ENCODE assay signal across 20 cellular contexts in genomic region chr19:6724631-6725185, GRCh38. TPM values are rescaled to one million over a fixed set of nuclear protein-coding genes. Genes with fewer than 3 reads are reported as not detected.
DNase-seq lines count a peak whose midpoint lies in the region; ATAC-seq, FAIRE-seq and TF ChIP-seq lines count a peak whose summit lies in the region.
"Had no signal": no experiment of that assay in that cellular context is flagged by ENCODE, and none has a peak within 500 bp of the region (broad histone marks: within the 10 kb centered on the region; RNA-seq: fewer than 3 reads in every experiment).

No MANE protein-coding gene starts in this region.

- TF ChIP-seq RAD21 in A549 (conservative IDR thresholded peaks at IDR 0.05 in 1 of 2, IDR thresholded peaks at IDR 0.05 in 1 of 2) (no peak), K562 (CRISPR knock-in tag; conservative IDR thresholded peaks at IDR 0.05 in 1 of 2, IDR thresholded peaks at IDR 0.05 in 1 of 2) (no peak)

- H3K79me2 ChIP-seq in K562 (ENCODE audit: control insufficient read depth, insufficient read depth, low read length), result no peaks in the 10 kb centered on the region

- ATAC-seq in A549, result no peak
- ATAC-seq in K562, result no peak
- ATAC-seq in omental fat pad (ENCODE audit: low FRiP score), result peak; percentile 30
- ATAC-seq in GM21528 (IDR thresholded peaks at IDR 0.05; ENCODE audit: low FRiP score, unreplicated experiment), result no peak
- ATAC-seq: CD8-positive, alpha-beta T cell had no signal

- H2AFZ ChIP-seq in K562 (ENCODE audit: low read depth, low read length), result 0 out of 2 replicates have a peak overlapping the region, but pooled peaks have one; percentile 3

- POLR2A ChIA-PET in A549 (lab: Yijun Ruan, JAX), result no interaction called here
- POLR2A ChIA-PET in K562 (lab: Yijun Ruan, JAX), result interaction anchor here (0.6 to 1.8 kb wide), 2 partner anchors 13 to 485 kb away, joined by 4 to 5 read pairs; partner anchors contain the start of gene GPR108
- POLR2A ChIA-PET in HEK293T (lab: Yijun Ruan, JAX), result interaction anchor here (0.9 kb wide), 1 partner anchor 16 kb away, joined by 3 read pairs; no protein-coding TSS in a partner anchor

- BruUV-seq in K562 (replicated peaks; lab: Mats Ljungman, UMichigan), result no TSS peak

- H3K27ac ChIP-seq in A549 (peak overlapping the region; percentile 52 to 83; a peak in 5 of 6 replicates), K562 (ENCODE audit: extremely low read depth, low read depth, low read length) (no peak overlapping the region)

- H3K9me3 ChIP-seq in A549 (no peaks in the 10 kb centered on the region), K562 (replicated peaks; ENCODE audit: control insufficient read depth, insufficient read depth, low read depth, low read length) (no peaks in the 10 kb centered on the region)
- H3K9me3 ChIP-seq: tibial nerve had no signal

- peak overlapping the region in 1 of 2 experiments; percentile 1; a peak in 1 of 4 replicates for H3K9ac ChIP-seq in K562 (ENCODE audit: insufficient read depth in 1 of 2, low read depth in 2 of 2, low read length in 2 of 2)

- TF ChIP-seq POLR2A in A549 (IDR thresholded peaks at IDR 0.05; ENCODE audit: low read length), result no peak
- TF ChIP-seq POLR2A in K562 (conservative IDR thresholded peaks at IDR 0.05), result no peak

- no peak for TF ChIP-seq CTCF in A549 (IDR thresholded peaks at IDR 0.05)
- no peak for TF ChIP-seq CTCF in K562 (IDR thresholded peaks at IDR 0.05 in 2 of 3, conservative IDR thresholded peaks at IDR 0.05 in 1 of 3; ENCODE audit: insufficient read depth in 2 of 3, low read depth in 1 of 3, low read length in 3 of 3)
- TF ChIP-seq CTCF in omental fat pad (IDR thresholded peaks at IDR 0.05), result no peak

- no peaks in the 10 kb centered on the region for H3K36me3 ChIP-seq in K562 (ENCODE audit: control insufficient read depth, insufficient read depth, low read length)
- H3K36me3 ChIP-seq: tibial nerve had no signal

- no peaks in the 10 kb centered on the region for H4K20me1 ChIP-seq in K562 (replicated peaks; ENCODE audit: control insufficient read depth, insufficient read depth, low read length)

- H3K4me1 ChIP-seq in A549 (peaks cover 60% of the 10 kb centered on the region), K562 (replicated peaks in 1 of 2; ENCODE audit: control insufficient read depth in 2 of 2, insufficient read depth in 2 of 2, low read length in 2 of 2) (peaks cover 25 to 27% of the 10 kb centered on the region in 2 experiments)

- CTCF ChIA-PET in A549 (lab: Yijun Ruan, JAX), result interaction anchor here (1.3 to 1.6 kb wide), 2 partner anchors 91 to 138 kb away, joined by 4 to 5 read pairs; no protein-coding TSS in a partner anchor
- CTCF ChIA-PET in K562 (lab: Yijun Ruan, JAX; ENCODE audit: low intra/inter-chr PET ratio), result no interaction called here
- CTCF ChIA-PET in HEK293T (lab: Yijun Ruan, JAX), result no interaction called here

- H3K4me3 ChIP-seq in A549 (no peak overlapping the region), K562 (no peak overlapping the region)
- H3K4me3 ChIP-seq: tibial nerve had no signal

- in situ Hi-C loops in K562 (cut with MboI), result no loop called here

- H3K4me2 ChIP-seq in A549 (peak overlapping the region; percentile 14; the same call in 1 of the 3 replicates), K562 (ENCODE audit: insufficient read depth, low read length) (no peak overlapping the region)

- H3K9me1 ChIP-seq in K562 (ENCODE audit: control insufficient read depth, insufficient read depth, low read length), result no peaks in the 10 kb centered on the region

- TF ChIP-seq EP300 in A549 (IDR thresholded peaks at IDR 0.05), result no peak
- TF ChIP-seq EP300 in K562 (IDR thresholded peaks at IDR 0.05; ENCODE audit: low read length), result no peak

- H3K27me3 ChIP-seq in K562 (ENCODE audit: control insufficient read depth in 2 of 2, insufficient read depth in 2 of 2, low read length in 2 of 2), result no peaks in the 10 kb centered on the region
- H3K27me3 ChIP-seq: tibial nerve had no signal

- FAIRE-seq in A549 (lab: Jason Lieb, UNC) (no peak), K562 (lab: Jason Lieb, UNC) (no peak)
- FAIRE-seq: keratinocyte had no signal

- 80% methylated on average over 11 of the region's 11 CpGs for WGBS in A549 (ENCODE audit: missing lambda C conversion rate)
- 55% methylated on average over 9 of the region's 11 CpGs for WGBS in K562 (ENCODE audit: insufficient coverage, low coverage, missing lambda C conversion rate)

- DNase-seq in A549 (ENCODE audit: low read depth in 1 of 2, low spot score in 1 of 2) (no peak), K562 (ENCODE audit: extremely low read depth in 1 of 4, low spot score in 3 of 4) (no peak), omental fat pad (ENCODE audit: low spot score) (no peak), ecto neural progenitor cell (ENCODE audit: low spot score) (no peak), HEK293T (ENCODE audit: extremely low spot score) (no peak)
- DNase-seq: activated CD4-positive, alpha-beta T cell treated with anti-CD3 and anti-CD28 coated beads, Interleukin-2, amount 10 ng/mL, durations not matched to agents 24 days and 14 days; activated CD8-positive, alpha-beta memory T cell treated with anti-CD3 and anti-CD28 coated beads, Interleukin-2, amount 50 U/mL, for 4 hours; activated gamma-delta T cell treated with Interleukin-2 at 50 U/mL for 16 hours; amniotic stem cell; CD8-positive, alpha-beta T cell; DMS53; hippocampal formation; NCI-H1092; NCI-H2081; NCI-H524; stimulated activated naive CD4-positive, alpha-beta T cell had no signal

- intact Hi-C loops in K562 (cut with micrococcal nuclease), result no loop called here

RNA-seq across cellular contexts. Expression of gene C3, which starts 4.3 kb away (rescaled TPM):
- polyA plus RNA-seq in A549 (2011; rRNA removed) (45.4 and 93.9 TPM in 2 replicates), A549 (2017; fragmentation: RNase III; extraction: RNeasy Plus Mini Kit Qiagen cat#74134 plus additional on column Dnase treatment) (70.9 to 87.8 TPM (median 81.1 TPM) in 3 replicates), K562 (2011; rRNA removed) (9.1 and 40.9 TPM in 2 replicates), K562 (2014; fragmentation: Illumina TruSeq; extraction: Trizol) (2.4 and 4.3 TPM in 2 replicates), K562 (2014; fragmentation: Nextera tagmentation; extraction: Ambion mirVana) (1 to 10 TPM; 1.2 to 2.2 TPM), K562 (2014; rRNA removed) (2.5 and 5.4 TPM in 2 replicates)
- 12.9 and 13.5 TPM in 2 replicates for polyA plus RNA-seq in A549 (2012; cell fraction: cytosol; rRNA removed)
- polyA plus RNA-seq in A549 (2012; cell fraction: nucleus; rRNA removed), result 38.8 and 39.7 TPM in 2 replicates
- polyA minus RNA-seq in A549 (2011; rRNA and poly(A)+ RNA removed), result 132 and 172 TPM in 2 replicates
- 19.5 and 33.3 TPM in 2 replicates for total RNA-seq in K562 (2011; cell fraction: chromatin; rRNA removed; ENCODE audit: low replicate concordance)
- total RNA-seq in K562 (2011; cell fraction: nucleolus; rRNA removed), result 14.5 and 17.5 TPM in 2 replicates
- 15.2 and 15.6 TPM in 2 replicates for total RNA-seq in K562 (2011; cell fraction: nucleoplasm; rRNA removed)
- total RNA-seq in K562 (2014; rRNA removed) (0.59 and 2.0 TPM in 2 replicates), K562 (2014; rRNA removed; fragmentation: Illumina TruSeq; extraction: Trizol) (1.1 and 1.5 TPM in 2 replicates), K562 (2015; rRNA removed; fragmentation: Illumina TruSeq; extraction: Trizol) (2.1 and 2.2 TPM in 2 replicates), K562 (2021) (8.0 and 10.6 TPM in 2 replicates), omental fat pad (1,000 to 10,000 TPM; 1,035 to 6,271 (median 2,305) TPM)
- 9.2 and 36.7 TPM in 2 replicates for polyA plus RNA-seq in K562 (2011; cell fraction: cytosol; rRNA removed)
- 23.7 and 50.5 TPM in 2 replicates for polyA plus RNA-seq in K562 (2011; cell fraction: nucleus; rRNA removed)
- polyA plus RNA-seq in K562 (2012), result 7.4 and 20.1 TPM in 2 replicates
- 6.5 and 24.5 TPM in 2 replicates for polyA minus RNA-seq in K562 (2011; rRNA and poly(A)+ RNA removed)
- 23.9 and 64.6 TPM in 2 replicates for polyA minus RNA-seq in K562 (2011; cell fraction: cytosol; rRNA and poly(A)+ RNA removed)
- 16.2 and 39.1 TPM in 2 replicates for polyA minus RNA-seq in K562 (2011; cell fraction: nucleus; rRNA and poly(A)+ RNA removed)
- total RNA-seq: CD8-positive, alpha-beta T cell had no signal
- polyA plus RNA-seq: neural cell had no signal

RNA-seq across cellular contexts. Expression of gene GPR108, which starts 12.7 kb away (rescaled TPM):
- 50.2 and 69.4 TPM in 2 replicates for polyA plus RNA-seq in A549 (2011; rRNA removed)
- polyA plus RNA-seq in A549 (2012; cell fraction: cytosol; rRNA removed), result 41.9 and 44.2 TPM in 2 replicates
- 87.5 and 87.8 TPM in 2 replicates for polyA plus RNA-seq in A549 (2012; cell fraction: nucleus; rRNA removed)
- polyA plus RNA-seq in A549 (2017; fragmentation: RNase III; extraction: RNeasy Plus Mini Kit Qiagen cat#74134 plus additional on column Dnase treatment), result 35.4 to 42.1 TPM (median 36.4 TPM) in 3 replicates
- polyA minus RNA-seq in A549 (2011; rRNA and poly(A)+ RNA removed), result 66.1 and 88.8 TPM in 2 replicates
- 45.9 and 112 TPM in 2 replicates for total RNA-seq in K562 (2011; cell fraction: chromatin; rRNA removed; ENCODE audit: low replicate concordance)
- total RNA-seq in K562 (2011; cell fraction: nucleolus; rRNA removed), result 96.6 and 107 TPM in 2 replicates
- 72.1 and 74.9 TPM in 2 replicates for total RNA-seq in K562 (2011; cell fraction: nucleoplasm; rRNA removed)
- total RNA-seq in K562 (2014; rRNA removed), result 23.8 and 33.5 TPM in 2 replicates
- 12.3 and 16.4 TPM in 2 replicates for total RNA-seq in K562 (2014; rRNA removed; fragmentation: Illumina TruSeq; extraction: Trizol)
- total RNA-seq in K562 (2015; rRNA removed; fragmentation: Illumina TruSeq; extraction: Trizol), result 21.9 and 24.4 TPM in 2 replicates
- total RNA-seq in K562 (2021), result 31.1 and 33.1 TPM in 2 replicates
- 29.8 and 46.5 TPM in 2 replicates for polyA plus RNA-seq in K562 (2011; rRNA removed)
- 43.8 and 51.1 TPM in 2 replicates for polyA plus RNA-seq in K562 (2011; cell fraction: cytosol; rRNA removed)
- 180 and 195 TPM in 2 replicates for polyA plus RNA-seq in K562 (2011; cell fraction: nucleus; rRNA removed)
- 29.9 and 65.7 TPM in 2 replicates for polyA plus RNA-seq in K562 (2012)
- 32.3 and 33.2 TPM in 2 replicates for polyA plus RNA-seq in K562 (2014; fragmentation: Illumina TruSeq; extraction: Trizol)
- polyA plus RNA-seq in K562 (2014; fragmentation: Nextera tagmentation; extraction: Ambion mirVana), result 1 to 10 TPM; 2.4 to 6.1 TPM
- polyA plus RNA-seq in K562 (2014; rRNA removed), result 32.9 and 36.4 TPM in 2 replicates
- polyA minus RNA-seq in K562 (2011; rRNA and poly(A)+ RNA removed), result 22.3 and 35.9 TPM in 2 replicates
- polyA minus RNA-seq in K562 (2011; cell fraction: cytosol; rRNA and poly(A)+ RNA removed), result 21.0 and 22.6 TPM in 2 replicates
- 18.7 and 34.9 TPM in 2 replicates for polyA minus RNA-seq in K562 (2011; cell fraction: nucleus; rRNA and poly(A)+ RNA removed)
- 10 to 100 TPM; 34.5 to 68.4 (median 62.0) TPM for total RNA-seq in omental fat pad

RNA-seq across cellular contexts. Expression of gene TRIP10, which starts 14.8 kb away (rescaled TPM):
- polyA plus RNA-seq in A549 (2011; rRNA removed), result 30.7 and 39.2 TPM in 2 replicates
- 50.2 and 50.3 TPM in 2 replicates for polyA plus RNA-seq in A549 (2012; cell fraction: cytosol; rRNA removed)
- polyA plus RNA-seq in A549 (2012; cell fraction: nucleus; rRNA removed), result 84.6 and 89.9 TPM in 2 replicates
- polyA plus RNA-seq in A549 (2017; fragmentation: RNase III; extraction: RNeasy Plus Mini Kit Qiagen cat#74134 plus additional on column Dnase treatment), result 52.8 to 61.0 TPM (median 60.9 TPM) in 3 replicates
- 22.6 and 24.5 TPM in 2 replicates for polyA minus RNA-seq in A549 (2011; rRNA and poly(A)+ RNA removed)
- 67.3 and 119 TPM in 2 replicates for total RNA-seq in K562 (2011; cell fraction: chromatin; rRNA removed; ENCODE audit: low replicate concordance)
- 65.3 and 66.5 TPM in 2 replicates for total RNA-seq in K562 (2011; cell fraction: nucleolus; rRNA removed)
- total RNA-seq in K562 (2011; cell fraction: nucleoplasm; rRNA removed), result 53.5 and 66.7 TPM in 2 replicates
- total RNA-seq in K562 (2014; rRNA removed), result 57.4 and 61.8 TPM in 2 replicates
- total RNA-seq in K562 (2014; rRNA removed; fragmentation: Illumina TruSeq; extraction: Trizol), result 23.6 and 29.4 TPM in 2 replicates
- total RNA-seq in K562 (2015; rRNA removed; fragmentation: Illumina TruSeq; extraction: Trizol), result 34.6 and 36.1 TPM in 2 replicates
- total RNA-seq in K562 (2021), result 59.1 and 63.2 TPM in 2 replicates
- polyA plus RNA-seq in K562 (2011; rRNA removed), result 29.1 and 39.3 TPM in 2 replicates
- 22.8 and 30.6 TPM in 2 replicates for polyA plus RNA-seq in K562 (2011; cell fraction: cytosol; rRNA removed)
- 113 and 133 TPM in 2 replicates for polyA plus RNA-seq in K562 (2011; cell fraction: nucleus; rRNA removed)
- 47.5 and 50.8 TPM in 2 replicates for polyA plus RNA-seq in K562 (2012)
- polyA plus RNA-seq in K562 (2014; fragmentation: Illumina TruSeq; extraction: Trizol), result 56.2 and 56.7 TPM in 2 replicates
- 1 to 10 TPM; 1.2 to 2.7 TPM for polyA plus RNA-seq in K562 (2014; fragmentation: Nextera tagmentation; extraction: Ambion mirVana)
- polyA plus RNA-seq in K562 (2014; rRNA removed), result 66.6 and 66.8 TPM in 2 replicates
- polyA minus RNA-seq in K562 (2011; rRNA and poly(A)+ RNA removed), result 17.1 and 20.3 TPM in 2 replicates
- polyA minus RNA-seq in K562 (2011; cell fraction: cytosol; rRNA and poly(A)+ RNA removed), result 18.3 and 21.0 TPM in 2 replicates
- 21.3 and 30.1 TPM in 2 replicates for polyA minus RNA-seq in K562 (2011; cell fraction: nucleus; rRNA and poly(A)+ RNA removed)
- total RNA-seq in omental fat pad, result 100 to 1,000 TPM in 1 of 4 donors, 10 to 100 TPM in 3; 42.5 to 110 (median 66.6) TPM

RNA-seq across cellular contexts. Expression of gene SH2D3A, which starts 42.5 kb away (rescaled TPM):
- 6.5 and 6.7 TPM in 2 replicates for polyA plus RNA-seq in A549 (2011; rRNA removed)
- polyA plus RNA-seq in A549 (2012; cell fraction: cytosol; rRNA removed), result 12.1 and 15.6 TPM in 2 replicates
- 31.6 and 41.7 TPM in 2 replicates for polyA plus RNA-seq in A549 (2012; cell fraction: nucleus; rRNA removed)
- 9.3 to 11.4 TPM (median 10.0 TPM) in 3 replicates for polyA plus RNA-seq in A549 (2017; fragmentation: RNase III; extraction: RNeasy Plus Mini Kit Qiagen cat#74134 plus additional on column Dnase treatment)
- 7.8 and 8.7 TPM in 2 replicates for polyA minus RNA-seq in A549 (2011; rRNA and poly(A)+ RNA removed)
- 17.3 and 38.7 TPM in 2 replicates for total RNA-seq in K562 (2011; cell fraction: chromatin; rRNA removed; ENCODE audit: low replicate concordance)
- 28.7 and 29.6 TPM in 2 replicates for total RNA-seq in K562 (2011; cell fraction: nucleolus; rRNA removed)
- total RNA-seq in K562 (2011; cell fraction: nucleoplasm; rRNA removed), result 21.3 and 22.0 TPM in 2 replicates
- total RNA-seq in K562 (2014; rRNA removed), result 20.0 and 25.9 TPM in 2 replicates
- total RNA-seq in K562 (2014; rRNA removed; fragmentation: Illumina TruSeq; extraction: Trizol), result 3.0 and 4.8 TPM in 2 replicates
- 8.6 and 8.9 TPM in 2 replicates for total RNA-seq in K562 (2015; rRNA removed; fragmentation: Illumina TruSeq; extraction: Trizol)
- 19.4 and 26.3 TPM in 2 replicates for total RNA-seq in K562 (2021)
- polyA plus RNA-seq in K562 (2011; rRNA removed), result 8.7 and 13.4 TPM in 2 replicates
- 12.2 and 22.2 TPM in 2 replicates for polyA plus RNA-seq in K562 (2011; cell fraction: cytosol; rRNA removed)
- 20.1 and 35.1 TPM in 2 replicates for polyA plus RNA-seq in K562 (2011; cell fraction: nucleus; rRNA removed)
- 10.3 and 10.8 TPM in 2 replicates for polyA plus RNA-seq in K562 (2012)
- 9.6 and 17.7 TPM in 2 replicates for polyA plus RNA-seq in K562 (2014; fragmentation: Illumina TruSeq; extraction: Trizol)
- polyA plus RNA-seq in K562 (2014; fragmentation: Nextera tagmentation; extraction: Ambion mirVana), result under 1 TPM; 0.75 to 0.83 TPM
- polyA plus RNA-seq in K562 (2014; rRNA removed), result 19.8 and 24.8 TPM in 2 replicates
- 3.0 and 4.7 TPM in 2 replicates for polyA minus RNA-seq in K562 (2011; rRNA and poly(A)+ RNA removed)
- polyA minus RNA-seq in K562 (2011; cell fraction: cytosol; rRNA and poly(A)+ RNA removed), result 8.7 and 11.1 TPM in 2 replicates
- polyA minus RNA-seq in K562 (2011; cell fraction: nucleus; rRNA and poly(A)+ RNA removed), result 17.0 and 18.8 TPM in 2 replicates
- total RNA-seq in omental fat pad, result 1 to 10 TPM in 3 of 4 donors, not detected in 1; 1.3 to 3.4 (median 2.0) TPM

RNA-seq across cellular contexts. Expression of gene VAV1, which starts 47.8 kb away (rescaled TPM):
- 5.6 and 6.7 TPM in 2 replicates for polyA plus RNA-seq in A549 (2011; rRNA removed)
- 4.7 and 5.4 TPM in 2 replicates for polyA plus RNA-seq in A549 (2012; cell fraction: cytosol; rRNA removed)
- polyA plus RNA-seq in A549 (2012; cell fraction: nucleus; rRNA removed), result 4.2 and 5.6 TPM in 2 replicates
- polyA plus RNA-seq in A549 (2017; fragmentation: RNase III; extraction: RNeasy Plus Mini Kit Qiagen cat#74134 plus additional on column Dnase treatment), result 7.5 to 9.5 TPM (median 8.5 TPM) in 3 replicates
- 9.2 and 10.9 TPM in 2 replicates for polyA minus RNA-seq in A549 (2011; rRNA and poly(A)+ RNA removed)
- 12.0 and 34.0 TPM in 2 replicates for total RNA-seq in K562 (2011; cell fraction: chromatin; rRNA removed; ENCODE audit: low replicate concordance)
- 15.5 and 23.5 TPM in 2 replicates for total RNA-seq in K562 (2011; cell fraction: nucleolus; rRNA removed)
- 12.6 and 13.2 TPM in 2 replicates for total RNA-seq in K562 (2011; cell fraction: nucleoplasm; rRNA removed)
- total RNA-seq in K562 (2014; rRNA removed), result 13.6 and 13.7 TPM in 2 replicates
- 8.7 and 9.4 TPM in 2 replicates for total RNA-seq in K562 (2014; rRNA removed; fragmentation: Illumina TruSeq; extraction: Trizol)
- 19.1 and 19.7 TPM in 2 replicates for total RNA-seq in K562 (2015; rRNA removed; fragmentation: Illumina TruSeq; extraction: Trizol)
- 17.3 and 20.1 TPM in 2 replicates for total RNA-seq in K562 (2021)
- polyA plus RNA-seq in K562 (2011; rRNA removed), result 8.4 and 18.5 TPM in 2 replicates
- 7.1 and 10.6 TPM in 2 replicates for polyA plus RNA-seq in K562 (2011; cell fraction: cytosol; rRNA removed)
- polyA plus RNA-seq in K562 (2011; cell fraction: nucleus; rRNA removed), result 19.2 and 28.2 TPM in 2 replicates
- 18.1 and 29.2 TPM in 2 replicates for polyA plus RNA-seq in K562 (2012)
- 12.4 and 13.3 TPM in 2 replicates for polyA plus RNA-seq in K562 (2014; fragmentation: Illumina TruSeq; extraction: Trizol)
- polyA plus RNA-seq in K562 (2014; fragmentation: Nextera tagmentation; extraction: Ambion mirVana), result 1 to 10 TPM in 1 of 2 experiments, under 1 TPM in 1; 0.46 to 1.3 TPM
- 10.9 and 11.1 TPM in 2 replicates for polyA plus RNA-seq in K562 (2014; rRNA removed)
- polyA minus RNA-seq in K562 (2011; rRNA and poly(A)+ RNA removed), result 10.3 and 18.3 TPM in 2 replicates
- polyA minus RNA-seq in K562 (2011; cell fraction: cytosol; rRNA and poly(A)+ RNA removed), result 4.7 and 11.8 TPM in 2 replicates
- 12.7 and 24.3 TPM in 2 replicates for polyA minus RNA-seq in K562 (2011; cell fraction: nucleus; rRNA and poly(A)+ RNA removed)
- total RNA-seq in omental fat pad, result 10 to 100 TPM in 3 of 4 donors, 1 to 10 TPM in 1; 9.4 to 18.9 (median 13.5) TPM
- polyA plus RNA-seq: neural cell had no signal

Comparison
In these comparisons a context has a peak if more than half of its experiments do, and no peak if none do; other contexts are left out.
1. RNA of gene C3, which starts 4.3 kb away (total RNA-seq): 1,035 to 6,271 TPM in omental fat pad; 0.59 to 33.3 TPM in K562; every median in the first group is over 10 times any median in the second.